10 cellular contexts compared by ENCODE assay signal in the genomic region with DNA sequence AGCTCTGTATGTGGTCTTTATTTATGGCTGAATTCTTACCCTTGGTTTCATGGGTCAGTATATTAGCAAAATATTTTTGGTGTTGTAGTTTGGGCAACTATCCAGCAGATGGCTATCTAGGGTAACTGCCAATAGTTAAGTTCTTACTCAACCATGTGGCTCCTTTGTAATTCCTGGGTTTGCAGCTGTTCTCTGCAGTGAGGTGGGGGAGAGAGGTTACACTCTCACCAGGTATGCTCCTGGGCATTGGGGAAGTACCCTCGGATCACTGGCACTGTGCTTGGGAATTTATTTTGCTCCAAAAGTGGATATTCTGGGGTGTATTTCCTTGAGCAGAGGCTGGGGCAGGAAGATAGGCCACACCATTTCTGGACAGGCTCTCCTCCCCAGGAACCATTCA.
A peak's percentile ranks its signal among the peaks of the same experiment; 100 is the strongest.
DNase-seq lines count a peak whose midpoint lies in the region; TF ChIP-seq lines count a peak whose summit lies in the region.
"Had no signal": no experiment of that assay in that cellular context is flagged by ENCODE, and none has a peak within 500 bp of the region (broad histone marks: within the 10 kb centered on the region; RNA-seq: fewer than 3 reads in every experiment).

No MANE protein-coding gene starts in this region.

- DNase-seq in HEK293T (ENCODE audit: extremely low spot score) = peak; percentile 12
- peak; percentile 47 for DNase-seq in OCI-LY7 (ENCODE audit: low spot score)
- peak; percentile 17 for DNase-seq in epithelial cell of esophagus (ENCODE audit: low read depth)
- DNase-seq in sigmoid colon = no peak
- no peak for DNase-seq in GM03348 (ENCODE audit: low spot score)
- DNase-seq in osteoblast (ENCODE audit: insufficient read length, low spot score, missing footprints) = no peak
- no peak for DNase-seq in AG08395 (ENCODE audit: low spot score)
- DNase-seq: activated T-cell treated with anti-CD3 and anti-CD28 coated beads, Interleukin-2, amount 50 U/mL, for 24 hours had no signal

- no peaks in the 10 kb centered on the region for H3K4me1 ChIP-seq in OCI-LY7 (ENCODE audit: insufficient read depth, low read length, poor library complexity, severe bottlenecking)
- no peaks in the 10 kb centered on the region for H3K4me1 ChIP-seq in sigmoid colon
- no peaks in the 10 kb centered on the region for H3K4me1 ChIP-seq in osteoblast (ENCODE audit: insufficient read depth, low read length)

- H2AFZ ChIP-seq in OCI-LY7 (ENCODE audit: low read length) = no peak overlapping the region
- no peak overlapping the region for H2AFZ ChIP-seq in osteoblast (ENCODE audit: low read length)

- WGBS in sigmoid colon, 2 donors = 73 to 89% methylated on average over 1 of the region's 1 CpG

- H3K36me3 ChIP-seq in OCI-LY7 (ENCODE audit: insufficient read depth, low read length) (no peaks in the 10 kb centered on the region), sigmoid colon (no peaks in the 10 kb centered on the region), osteoblast (ENCODE audit: insufficient read depth, low read length) (no peaks in the 10 kb centered on the region)

- H4K20me1 ChIP-seq in OCI-LY7 (ENCODE audit: insufficient read depth, low read length) = no peaks in the 10 kb centered on the region
- no peaks in the 10 kb centered on the region for H4K20me1 ChIP-seq in osteoblast (ENCODE audit: insufficient read depth, low read length)

- POLR2A ChIA-PET in HEK293T (lab: Yijun Ruan, JAX) = no interaction called here
- POLR2A ChIA-PET in OCI-LY7 (lab: Charles Lee) = no interaction called here

- H3K79me2 ChIP-seq in OCI-LY7 (ENCODE audit: insufficient read depth, low read depth, low read length) (no peaks in the 10 kb centered on the region), osteoblast (ENCODE audit: insufficient read depth, low read length) (no peaks in the 10 kb centered on the region)

- intact Hi-C loops in OCI-LY7 (cut with micrococcal nuclease; ENCODE audit: unreplicated experiment) (no loop called here), sigmoid colon (cut with DNase I) (no loop called here)

- no peaks in the 10 kb centered on the region for H3K9me2 ChIP-seq in OCI-LY7 (ENCODE audit: insufficient read depth, low read length)

- TF ChIP-seq CTCF in C4-2B (conservative IDR thresholded peaks at IDR 0.05) (peak; percentile 48), OCI-LY7 (conservative IDR thresholded peaks at IDR 0.05; ENCODE audit: low read length) (peak; percentile 78), epithelial cell of esophagus (IDR thresholded peaks at IDR 0.05; ENCODE audit: insufficient read depth, low read depth, low read length, missing control alignments) (no peak), sigmoid colon (IDR thresholded peaks at IDR 0.05) (no peak), osteoblast (IDR thresholded peaks at IDR 0.05; ENCODE audit: extremely low read depth, low read depth, low read length) (no peak)

- no TSS peak for BruUV-seq in OCI-LY7 (replicated peaks; lab: Mats Ljungman, UMichigan)

- H3K4me3 ChIP-seq in OCI-LY7 (ENCODE audit: low read depth, low read length, poor library complexity, severe bottlenecking) = no peak overlapping the region
- no peak overlapping the region for H3K4me3 ChIP-seq in epithelial cell of esophagus (ENCODE audit: low read length)
- H3K4me3 ChIP-seq in sigmoid colon = no peak overlapping the region
- no peak overlapping the region for H3K4me3 ChIP-seq in osteoblast (ENCODE audit: insufficient read depth, low read length)

- no peaks in the 10 kb centered on the region for H3K27me3 ChIP-seq in sigmoid colon
- H3K27me3 ChIP-seq in osteoblast (ENCODE audit: insufficient read depth, low read length) = no peaks in the 10 kb centered on the region

- H3K27ac ChIP-seq in C4-2B (no peak overlapping the region), OCI-LY7 (ENCODE audit: low read depth, low read length, poor library complexity, severe bottlenecking) (no peak overlapping the region), sigmoid colon (no peak overlapping the region), osteoblast (ENCODE audit: low read depth, low read length) (no peak overlapping the region)
- H3K27ac ChIP-seq: epithelial cell of prostate had no signal

- H3K4me2 ChIP-seq in OCI-LY7 (ENCODE audit: low read length) = no peak overlapping the region
- no peak overlapping the region for H3K4me2 ChIP-seq in osteoblast (ENCODE audit: insufficient read depth, low read length)

- CTCF ChIA-PET in HEK293T (lab: Yijun Ruan, JAX) (interaction anchor here (0.7 kb wide), 1 partner anchor 73 kb away, joined by 3 read pairs; no protein-coding TSS in a partner anchor), OCI-LY7 (lab: Charles Lee; ENCODE audit: unreplicated experiment) (no interaction called here)

- H3K9me3 ChIP-seq in OCI-LY7 (ENCODE audit: low read length) = no peaks in the 10 kb centered on the region
- H3K9me3 ChIP-seq in sigmoid colon = peaks cover 0 to 6% (median 2%) of the 10 kb centered on the region in 4 donors
- no peaks in the 10 kb centered on the region for H3K9me3 ChIP-seq in osteoblast (ENCODE audit: low read depth, low read length)

- TF ChIP-seq EP300 in sigmoid colon (IDR thresholded peaks at IDR 0.05) = no peak

- no peak for TF ChIP-seq POLR2A in sigmoid colon (IDR thresholded peaks at IDR 0.05)

TF ChIP-seq in HEK293T, 16 proteins besides CTCF, POLR2A, EP300 and RAD21:
- no peak for TF ChIP-seq PKNOX1 (IDR thresholded peaks at IDR 0.05)
- no peak for TF ChIP-seq ZNF384 (IDR thresholded peaks at IDR 0.05)
- no peak for TF ChIP-seq FOXA1 (IDR thresholded peaks at IDR 0.05)
- no peak for TF ChIP-seq NFRKB (IDR thresholded peaks at IDR 0.05)
- no peak for TF ChIP-seq FOXM1 (IDR thresholded peaks at IDR 0.05; ENCODE audit: borderline replicate concordance)
- no peak for TF ChIP-seq BHLHE40 (IDR thresholded peaks at IDR 0.05; ENCODE audit: borderline replicate concordance)
- TF ChIP-seq FOXK2 (IDR thresholded peaks at IDR 0.05) = no peak
- TF ChIP-seq L3MBTL2 (conservative IDR thresholded peaks at IDR 0.05) = no peak
- no peak for TF ChIP-seq CTBP1 (IDR thresholded peaks at IDR 0.05; ENCODE audit: borderline replicate concordance)
- TF ChIP-seq LEF1 (IDR thresholded peaks at IDR 0.05; ENCODE audit: borderline replicate concordance) = no peak
- no peak for TF ChIP-seq ARNT (IDR thresholded peaks at IDR 0.05)
- no peak for TF ChIP-seq HDGF (IDR thresholded peaks at IDR 0.05; ENCODE audit: borderline replicate concordance)
- no peak for TF ChIP-seq TARDBP (IDR thresholded peaks at IDR 0.05)
- TF ChIP-seq SUZ12 (IDR thresholded peaks at IDR 0.05) = no peak
- no peak for TF ChIP-seq ELF4 (IDR thresholded peaks at IDR 0.05)
- TF ChIP-seq SP1 (IDR thresholded peaks at IDR 0.05) = no peak

Comparison
In these comparisons a context has a peak if more than half of its experiments do, and no peak if none do; other contexts are left out.
1. CTCF ChIP-seq: peak in C4-2B (single experiment) and OCI-LY7 (single experiment); none in epithelial cell of esophagus (single experiment), sigmoid colon (0 of 4) and osteoblast (single experiment).
2. DNase-seq: peak in HEK293T (single experiment), OCI-LY7 (single experiment) and epithelial cell of esophagus (single experiment); none in sigmoid colon (single experiment), GM03348 (single experiment), osteoblast (single experiment) and AG08395 (single experiment).